ENCODE assay signal across 23 cellular contexts in the genomic region with DNA sequence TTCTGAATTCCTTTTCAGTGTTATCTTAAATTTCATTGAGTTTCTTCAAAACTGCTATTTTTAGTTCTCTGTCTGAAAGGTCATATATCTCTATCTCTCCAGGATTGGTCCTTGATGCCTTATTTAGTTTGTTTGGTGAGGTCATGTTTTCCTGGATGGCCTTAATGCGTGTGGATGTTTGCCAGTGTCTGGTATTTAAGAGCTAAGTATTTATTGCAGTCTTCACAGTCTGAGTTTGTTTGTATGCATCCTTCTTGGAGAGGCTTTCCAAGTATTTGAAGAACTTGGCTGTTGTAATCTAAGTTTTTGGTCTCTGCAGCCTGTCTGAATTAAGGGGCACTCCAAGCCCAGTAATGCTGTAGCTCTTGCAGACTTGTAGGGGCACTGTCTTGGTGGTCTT.
DNase-seq lines count a peak whose midpoint lies in the region; ATAC-seq and TF ChIP-seq lines count a peak whose summit lies in the region.
"Had no signal": no experiment of that assay in that cellular context is flagged by ENCODE, and none has a peak within 500 bp of the region (broad histone marks: within the 10 kb centered on the region; RNA-seq: fewer than 3 reads in every experiment).

No MANE protein-coding gene starts in this region.

- no peak overlapping the region for H3K9ac ChIP-seq in GM23248
- H3K9ac ChIP-seq: KMS-11 had no signal

- H3K9me3 Mint-ChIP-seq in natural killer cell treated with Interleukin-12 subunit alpha and Interleukin-12 subunit beta and Interleukin-15 and Interleukin-18, amount 100 ng/mL, for 72 hours: peaks cover 19% of the 10 kb centered on the region

- peaks cover 29% of the 10 kb centered on the region; the same call in 1 of the 2 replicates for H3F3A ChIP-seq in GM23248 (ENCODE audit: insufficient read depth)

- H4K20me1 ChIP-seq in GM23248 (ENCODE audit: insufficient read depth): no peaks in the 10 kb centered on the region

- WGBS in GM23248 (ENCODE audit: low coverage in 1 of 2, low lambda C conversion rate in 2 of 2, missing lambda C conversion rate in 2 of 2), 2 experiments: 4 to 8% methylated on average over 1 of the region's 1 CpG
- 20% methylated on average over 1 of the region's 1 CpG; no CpG with 5 or more reads in 1 of the 2 experiments for WGBS in mesodermal cell (ENCODE audit: insufficient coverage in 2 of 2), 2 experiments

- H3K79me2 ChIP-seq in GM23248 (ENCODE audit: insufficient read depth): no peaks in the 10 kb centered on the region

- TF ChIP-seq CTCF in cardiac fibroblast (IDR thresholded peaks at IDR 0.05; ENCODE audit: low read depth, low read length): no peak

- H3K27ac ChIP-seq in GM23248: no peak overlapping the region
- H3K27ac ChIP-seq in mesodermal cell (ENCODE audit: low read depth, low read length, severe bottlenecking): peak overlapping the region; percentile 80
- H3K27ac ChIP-seq: dorsolateral prefrontal cortex, heart right ventricle, KMS-11, Peyer's patch had no signal

- peaks cover 35% of the 10 kb centered on the region for H3K4me1 ChIP-seq in GM23248 (ENCODE audit: insufficient read depth)
- H3K4me1 ChIP-seq in mesodermal cell (ENCODE audit: control insufficient read depth, insufficient read depth, low read length, poor library complexity, severe bottlenecking): peaks cover 7% of the 10 kb centered on the region
- H3K4me1 ChIP-seq: heart right ventricle had no signal

- no peak overlapping the region for H2AFZ ChIP-seq in GM23248

- H3K4me3 Mint-ChIP-seq in natural killer cell treated with Interleukin-12 subunit alpha and Interleukin-12 subunit beta and Interleukin-15 and Interleukin-18, amount 100 ng/mL, for 72 hours: no peak overlapping the region
- H3K4me3 Mint-ChIP-seq: neural crest cell; stimulated activated naive B cell treated with anti-CD40 and anti-IgM and Interleukin-4, amounts not matched to agents 10 μg/mL and 1 μg/mL and 100 μg/mL, for 72 hours; type B pancreatic cell had no signal

- H3K4me2 ChIP-seq in GM23248 (ENCODE audit: unreplicated experiment): peak overlapping the region; percentile 16
- H3K4me2 ChIP-seq: KMS-11 had no signal

- no peaks in the 10 kb centered on the region for H3K4me1 Mint-ChIP-seq in natural killer cell treated with Interleukin-12 subunit alpha and Interleukin-12 subunit beta and Interleukin-15 and Interleukin-18, amount 100 ng/mL, for 72 hours (ENCODE audit: low read depth in 2 of 2)
- H3K4me1 Mint-ChIP-seq: stimulated activated naive B cell treated with anti-CD40 and anti-IgM and Interleukin-4, amounts not matched to agents 10 μg/mL and 1 μg/mL and 100 μg/mL, for 72 hours had no signal

- in situ Hi-C loops in GM23248 (cut with MboI): no loop called here

- H3K36me3 ChIP-seq in GM23248 (ENCODE audit: low read depth) (no peaks in the 10 kb centered on the region), mesodermal cell (ENCODE audit: control insufficient read depth, insufficient read depth, low read length) (no peaks in the 10 kb centered on the region)
- H3K36me3 ChIP-seq: heart right ventricle, Peyer's patch had no signal

- H3K36me3 Mint-ChIP-seq in natural killer cell treated with Interleukin-12 subunit alpha and Interleukin-12 subunit beta and Interleukin-15 and Interleukin-18, amount 100 ng/mL, for 72 hours: no peaks in the 10 kb centered on the region
- H3K36me3 Mint-ChIP-seq: stimulated activated naive B cell treated with anti-CD40 and anti-IgM and Interleukin-4, amounts not matched to agents 10 μg/mL and 1 μg/mL and 100 μg/mL, for 72 hours; type B pancreatic cell had no signal

- ATAC-seq in natural killer cell treated with Interleukin-12 subunit alpha and Interleukin-12 subunit beta and Interleukin-15 and Interleukin-18, amount 100 ng/mL, for 72 hours: no peak
- no peak for ATAC-seq in GM18907 (IDR thresholded peaks at IDR 0.05; ENCODE audit: unreplicated experiment)
- ATAC-seq: stimulated activated naive B cell treated with anti-CD40 and anti-IgM and Interleukin-4, amounts not matched to agents 10 μg/mL and 1 μg/mL and 100 μg/mL, for 72 hours had no signal

- peak; percentile 35 for DNase-seq in AG08395 (ENCODE audit: low spot score)
- DNase-seq in GM23248: peak; percentile 80
- peak; percentile 8 to 33 for DNase-seq in cardiac fibroblast (ENCODE audit: low read depth in 2 of 2)
- no peak for DNase-seq in activated naive CD4-positive, alpha-beta T cell (lab: John Stamatoyannopoulos, UW)
- DNase-seq in activated CD4-positive, alpha-beta T cell treated with anti-CD3 and anti-CD28 coated beads, Interleukin-2, amount 50 U/mL, for 1 hour: no peak
- DNase-seq in natural killer cell treated with Interleukin-12 subunit alpha and Interleukin-12 subunit beta and Interleukin-15 and Interleukin-18, amount 100 ng/mL, for 72 hours (ENCODE audit: low spot score): no peak
- DNase-seq: ACHN; activated naive CD4-positive, alpha-beta T cell treated with anti-CD3 and anti-CD28 coated beads, Interleukin-2, amount 50 U/mL, for 16 hours; activated T-cell treated with anti-CD3 and anti-CD28 coated beads for 4 hours; dorsolateral prefrontal cortex; GF-D8; heart right ventricle; mammary epithelial cell; NCI-H1105 treated with DMSO at 0.1 percent for 48 hours; NCI-H2171; Peyer's patch; stimulated activated CD4-positive, alpha-beta T cell treated with anti-CD3 and anti-CD28 coated beads, Interleukin-15, amount 100 ng/mL, for 24 hours; stimulated activated naive B cell treated with anti-CD40 and anti-IgM and Interleukin-4, amounts not matched to agents 10 μg/mL and 1 μg/mL and 100 μg/mL, for 72 hours had no signal

- H3K27me3 Mint-ChIP-seq in natural killer cell treated with Interleukin-12 subunit alpha and Interleukin-12 subunit beta and Interleukin-15 and Interleukin-18, amount 100 ng/mL, for 72 hours: no peaks in the 10 kb centered on the region
- H3K27me3 Mint-ChIP-seq: type B pancreatic cell had no signal

- H3K27me3 ChIP-seq in GM23248 (replicated peaks; ENCODE audit: insufficient read depth): no peaks in the 10 kb centered on the region
- H3K27me3 ChIP-seq: dorsolateral prefrontal cortex, heart right ventricle, Peyer's patch had no signal

- H3K9me3 ChIP-seq in GM23248 (ENCODE audit: low read depth): no peaks in the 10 kb centered on the region
- H3K9me3 ChIP-seq in mesodermal cell (ENCODE audit: control insufficient read depth, low read length): no peaks in the 10 kb centered on the region
- H3K9me3 ChIP-seq: heart right ventricle, Peyer's patch had no signal

- H3K9me2 ChIP-seq in GM23248 (ENCODE audit: insufficient read depth): 0 out of 2 replicates have a peak, but pooled peaks cover 8% of the 10 kb centered on the region

- H3K4me3 ChIP-seq in GM23248 (no peak overlapping the region), cardiac fibroblast (replicated peaks in 1 of 2; ENCODE audit: low read depth in 2 of 2, low read length in 2 of 2) (no peak overlapping the region), mesodermal cell (ENCODE audit: extremely low read depth, insufficient read depth, low read length, poor library complexity, severe bottlenecking) (no peak overlapping the region)
- H3K4me3 ChIP-seq: dorsolateral prefrontal cortex, heart right ventricle, Peyer's patch had no signal

- no peak overlapping the region for H3K27ac Mint-ChIP-seq in natural killer cell treated with Interleukin-12 subunit alpha and Interleukin-12 subunit beta and Interleukin-15 and Interleukin-18, amount 100 ng/mL, for 72 hours
- H3K27ac Mint-ChIP-seq: stimulated activated naive B cell treated with anti-CD40 and anti-IgM and Interleukin-4, amounts not matched to agents 10 μg/mL and 1 μg/mL and 100 μg/mL, for 72 hours; type B pancreatic cell had no signal

Comparison
In these comparisons a context has a peak if more than half of its experiments do, and no peak if none do; other contexts are left out.
1. DNase-seq: peak in AG08395 (single experiment), GM23248 (single experiment) and cardiac fibroblast (2 of 2); none in activated naive CD4-positive, alpha-beta T cell (0 of 4), activated CD4-positive, alpha-beta T cell treated with anti-CD3 and anti-CD28 coated beads, Interleukin-2, amount 50 U/mL, for 1 hour (single experiment) and natural killer cell treated with Interleukin-12 subunit alpha and Interleukin-12 subunit beta and Interleukin-15 and Interleukin-18, amount 100 ng/mL, for 72 hours (single experiment).